10 cellular contexts compared by ENCODE assay signal in the genomic region with DNA sequence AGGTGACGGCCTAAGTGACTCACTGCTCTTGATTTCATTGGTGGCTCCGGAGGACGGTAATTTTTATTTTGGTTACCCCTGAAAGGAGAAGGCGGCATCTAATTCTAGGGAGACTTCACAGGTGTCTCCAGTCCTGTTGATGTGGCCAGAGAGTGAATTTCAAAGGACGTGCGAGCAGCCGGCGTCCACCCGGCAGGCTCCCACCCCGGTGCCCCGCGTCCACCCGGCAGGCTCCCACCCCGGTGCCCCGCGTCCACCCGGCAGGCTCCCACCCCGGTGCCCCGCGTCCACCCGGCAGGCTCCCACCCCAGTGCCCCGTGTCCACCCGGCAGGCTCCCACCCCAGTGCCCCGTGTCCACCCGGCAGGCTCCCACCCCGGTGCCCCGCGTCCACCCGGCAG. TPM values are rescaled to one million over a fixed set of nuclear protein-coding genes. Genes with fewer than 3 reads are reported as not detected.
A peak's percentile ranks its signal among the peaks of the same experiment; 100 is the strongest.
DNase-seq lines count a peak whose midpoint lies in the region; TF ChIP-seq lines count a peak whose summit lies in the region.
"Not testable (repeated sequence)": the region's sequence is repeated elsewhere in the genome, so short reads cannot be mapped to it uniquely, and the experiment has no call there.
"Had no signal": no experiment of that assay in that cellular context is flagged by ENCODE, and none has a peak within 500 bp of the region (broad histone marks: within the 10 kb centered on the region; RNA-seq: fewer than 3 reads in every experiment).

No MANE protein-coding gene starts in this region.

- not testable (repeated sequence) for H2AFZ ChIP-seq in trophoblast cell (ENCODE audit: insufficient read depth, low read length, poor library complexity)

- H3K27me3 ChIP-seq in Caco-2 (replicated peaks; ENCODE audit: control insufficient read depth, insufficient read depth, low read length); adipocyte (replicated peaks; ENCODE audit: control insufficient read depth, insufficient read depth, low read length); left ventricle myocardium inferior (ENCODE audit: low read depth); trophoblast cell (ENCODE audit: insufficient read depth, low read length); uterus: not testable (repeated sequence)
- H3K27me3 ChIP-seq in stomach = peaks cover 0 to 40% (median 17%) of the 10 kb centered on the region in 3 donors

- CTCF ChIA-PET in Caco-2 (lab: Charles Lee) = interaction anchor here (1.4 kb wide), 1 partner anchor 99 kb away, joined by 8 read pairs; no protein-coding TSS in a partner anchor

- H3K4ac ChIP-seq in trophoblast cell (ENCODE audit: low read depth, low read length) = peak overlapping the region; percentile 43

- H3K9ac ChIP-seq in adipocyte (ENCODE audit: low read length) = peak overlapping the region; percentile 72
- not testable (repeated sequence) for H3K9ac ChIP-seq in trophoblast cell (ENCODE audit: low read length)

- H3K79me1 ChIP-seq in trophoblast cell (ENCODE audit: low read length) = peaks cover 29% of the 10 kb centered on the region

- TF ChIP-seq EP300 in stomach (IDR thresholded peaks at IDR 0.05) = not testable (repeated sequence)

- H3K4me1 ChIP-seq in Caco-2 (peaks cover 64% of the 10 kb centered on the region), adipocyte (ENCODE audit: control insufficient read depth, insufficient read depth, low read length) (peaks cover 60% of the 10 kb centered on the region), left ventricle myocardium inferior (peaks cover 96% of the 10 kb centered on the region), mesodermal cell (ENCODE audit: control insufficient read depth, insufficient read depth, low read length, poor library complexity, severe bottlenecking) (peaks cover 66% of the 10 kb centered on the region), trophoblast cell (ENCODE audit: control insufficient read depth in 1 of 2, insufficient read depth in 2 of 2, low read length in 2 of 2) (peaks cover 36 to 48% of the 10 kb centered on the region in 2 experiments), stomach (peaks cover 24 to 83% (median 58%) of the 10 kb centered on the region in 4 donors), uterus (peaks cover 0 to 17% of the 10 kb centered on the region in 2 donors)

- H2BK120ac ChIP-seq in trophoblast cell (ENCODE audit: insufficient read depth, low read length, poor library complexity) = peak overlapping the region; percentile 5

- H4K12ac ChIP-seq in trophoblast cell (ENCODE audit: low read depth, low read length) = not testable (repeated sequence)

- H3K79me2 ChIP-seq in trophoblast cell (ENCODE audit: control insufficient read depth, insufficient read depth, low read length, poor library complexity) = peaks cover 24% of the 10 kb centered on the region

- H3K4me3 Mint-ChIP-seq in Caco-2 (ENCODE audit: unreplicated experiment) = peak overlapping the region; percentile 3
- peak overlapping the region; percentile 77 for H3K4me3 Mint-ChIP-seq in endothelial cell (ENCODE audit: unreplicated experiment)

- H3K27ac Mint-ChIP-seq in Caco-2 (ENCODE audit: unreplicated experiment) = peak overlapping the region; percentile 76
- H3K27ac Mint-ChIP-seq in endothelial cell (ENCODE audit: unreplicated experiment) = not testable (repeated sequence)

- not testable (repeated sequence) for H4K8ac ChIP-seq in trophoblast cell (ENCODE audit: low read depth, low read length)

- peak overlapping the region; percentile 41 for H2BK5ac ChIP-seq in trophoblast cell (ENCODE audit: low read depth, low read length, poor library complexity)

- H3K36me3 Mint-ChIP-seq in Caco-2 (ENCODE audit: insufficient read depth, unreplicated experiment) (peaks cover 12% of the 10 kb centered on the region), endothelial cell (ENCODE audit: low read depth, unreplicated experiment) (peaks cover 70% of the 10 kb centered on the region)

- peak overlapping the region; percentile 97 for H3K27ac ChIP-seq in left ventricle myocardium inferior (replicated peaks)
- H3K27ac ChIP-seq in mesodermal cell (ENCODE audit: low read depth, low read length, severe bottlenecking) = peak overlapping the region; percentile 87
- H3K27ac ChIP-seq in trophoblast cell (ENCODE audit: low read depth, low read length) = peak overlapping the region; percentile 61
- peak overlapping the region in 4 of 5 donors; percentile 92 to 97 (median 94) for H3K27ac ChIP-seq in stomach
- peak overlapping the region; percentile 99 to 100 for H3K27ac ChIP-seq in uterus

- WGBS in mesodermal cell (ENCODE audit: insufficient coverage in 2 of 2), 2 experiments = 90 to 96% methylated on average over 4 to 19 of the region's 29 CpGs
- no CpG with 5 or more reads among the region's 29 CpGs for WGBS in trophoblast cell (ENCODE audit: extremely low coverage, insufficient coverage, insufficient read length)
- WGBS in stomach, 5 donors = 82 to 94% (median 88%) methylated on average over 11 to 22 of the region's 29 CpGs

- H3K14ac ChIP-seq in trophoblast cell (ENCODE audit: low read length) = not testable (repeated sequence)

- not testable (repeated sequence) for H3K4me3 ChIP-seq in Caco-2 (ENCODE audit: low read depth, low read length); mesodermal cell (ENCODE audit: extremely low read depth, insufficient read depth, low read length, poor library complexity, severe bottlenecking); trophoblast cell (ENCODE audit: low read depth, low read length); uterus
- peak overlapping the region; percentile 92 for H3K4me3 ChIP-seq in adipocyte (ENCODE audit: low read length)
- peak overlapping the region; percentile 83 for H3K4me3 ChIP-seq in left ventricle myocardium inferior
- H3K4me3 ChIP-seq in stomach = peak overlapping the region in 1 of 4 donors; percentile 3

- intact Hi-C loops in Caco-2 (cut with micrococcal nuclease; ENCODE audit: unreplicated experiment) = loop anchor here (10.0 kb wide), 1 partner anchor 602 kb away; a partner anchor contains a TSS
- intact Hi-C loops in left ventricle myocardium inferior (cut with micrococcal nuclease); stomach (cut with DNase I; ENCODE audit: low total_unique reads); uterus (cut with DNase I; ENCODE audit: low total_unique reads): not testable (repeated sequence)

- not testable (repeated sequence) for TF ChIP-seq POLR2A in stomach (IDR thresholded peaks at IDR 0.05); uterus (IDR thresholded peaks at IDR 0.05)

- peak overlapping the region; percentile 45 for H2BK12ac ChIP-seq in trophoblast cell (ENCODE audit: low read length)

- BruUV-seq in Caco-2 (replicated peaks; lab: Mats Ljungman, UMichigan) = not testable (repeated sequence)

- not testable (repeated sequence) for H3K27me3 Mint-ChIP-seq in Caco-2 (ENCODE audit: insufficient read depth, unreplicated experiment)
- H3K27me3 Mint-ChIP-seq in endothelial cell (ENCODE audit: unreplicated experiment) = peaks cover 24% of the 10 kb centered on the region

- not testable (repeated sequence) for DNase-seq in Caco-2; adipocyte (ENCODE audit: low read depth); endothelial cell (ENCODE audit: low spot score); left ventricle myocardium inferior; trophoblast cell; stomach; uterus

- not testable (repeated sequence) for H3K23ac ChIP-seq in trophoblast cell (ENCODE audit: low read length)

- peak overlapping the region; percentile 38 for H4K91ac ChIP-seq in trophoblast cell (ENCODE audit: low read depth, low read length)

- not testable (repeated sequence) for H3K36me3 ChIP-seq in Caco-2 (ENCODE audit: control insufficient read depth, insufficient read depth, low read length); uterus
- peaks cover 51% of the 10 kb centered on the region for H3K36me3 ChIP-seq in adipocyte (ENCODE audit: control insufficient read depth, insufficient read depth, low read length, severe bottlenecking)
- H3K36me3 ChIP-seq in left ventricle myocardium inferior = peaks cover 12% of the 10 kb centered on the region
- H3K36me3 ChIP-seq in mesodermal cell (ENCODE audit: control insufficient read depth, insufficient read depth, low read length) = peaks cover 87% of the 10 kb centered on the region
- peaks cover 40 to 54% of the 10 kb centered on the region in 2 experiments for H3K36me3 ChIP-seq in trophoblast cell (ENCODE audit: control insufficient read depth in 1 of 2, insufficient read depth in 2 of 2, low read length in 2 of 2)
- peaks cover 0 to 33% (median 9%) of the 10 kb centered on the region in 4 donors for H3K36me3 ChIP-seq in stomach

- not testable (repeated sequence) for H3K4me2 ChIP-seq in trophoblast cell (ENCODE audit: low read length)

- not testable (repeated sequence) for H2AK5ac ChIP-seq in trophoblast cell (ENCODE audit: low read length)

- H3K9me3 Mint-ChIP-seq in Caco-2 (ENCODE audit: unreplicated experiment); endothelial cell (ENCODE audit: unreplicated experiment): not testable (repeated sequence)

- POLR2A ChIA-PET in Caco-2 (lab: Charles Lee) = not testable (repeated sequence)

- peaks cover 34% of the 10 kb centered on the region for H3K4me1 Mint-ChIP-seq in Caco-2 (ENCODE audit: low read depth, unreplicated experiment)
- peaks cover 82% of the 10 kb centered on the region for H3K4me1 Mint-ChIP-seq in endothelial cell (ENCODE audit: unreplicated experiment)

- not testable (repeated sequence) for TF ChIP-seq CTCF in Caco-2 (IDR thresholded peaks at IDR 0.05; ENCODE audit: insufficient read depth in 1 of 2, low read depth in 1 of 2, low read length in 1 of 2, severe bottlenecking in 1 of 2, unreplicated experiment in 1 of 2); endothelial cell (IDR thresholded peaks at IDR 0.05; ENCODE audit: unreplicated experiment); left ventricle myocardium inferior (IDR thresholded peaks at IDR 0.05; ENCODE audit: borderline replicate concordance); stomach (IDR thresholded peaks at IDR 0.05); uterus (IDR thresholded peaks at IDR 0.05)

- not testable (repeated sequence) for H3K18ac ChIP-seq in trophoblast cell (ENCODE audit: low read length)

- H3K9me3 ChIP-seq in Caco-2; adipocyte (ENCODE audit: control insufficient read depth, low read length); left ventricle myocardium inferior (replicated peaks); mesodermal cell (ENCODE audit: control insufficient read depth, low read length); trophoblast cell (ENCODE audit: insufficient read depth, low read depth, low read length); stomach; uterus: not testable (repeated sequence)

RNA-seq across cellular contexts. Expression of a gene that starts 6.2 kb away (rescaled TPM):
- 17.1 and 19.2 TPM in 2 replicates for total RNA-seq in Caco-2 (2022)
- total RNA-seq in endothelial cell (ENCODE audit: unreplicated experiment) = 1,556 TPM
- total RNA-seq in left ventricle myocardium inferior = 117 TPM
- 583 TPM for polyA plus RNA-seq in mesodermal cell (2013, experiment 1 of 2)
- polyA plus RNA-seq in mesodermal cell (2013, experiment 2 of 2) = 545 TPM
- 769 and 825 TPM in 2 replicates for polyA plus RNA-seq in trophoblast cell (2013)
- 100 to 1,000 TPM; 134 to 531 (median 366) TPM for total RNA-seq in stomach
- 10 to 100 TPM; 24.0 to 96.6 (median 38.4) TPM for polyA plus RNA-seq in stomach
- 100 to 1,000 TPM; 157 to 606 (median 284) TPM for total RNA-seq in uterus
- total RNA-seq: CD4-positive, alpha-beta T cell had no signal
- polyA plus RNA-seq: IgD-negative memory B cell had no signal

RNA-seq across cellular contexts. Expression of a gene that starts 6.3 kb away (rescaled TPM):
- 4.5 and 4.8 TPM in 2 replicates for total RNA-seq in Caco-2 (2022)
- 2,720 TPM for total RNA-seq in endothelial cell (ENCODE audit: unreplicated experiment)
- 120 TPM for total RNA-seq in left ventricle myocardium inferior
- polyA plus RNA-seq in mesodermal cell (2013, experiment 1 of 2) = 570 TPM
- 588 TPM for polyA plus RNA-seq in mesodermal cell (2013, experiment 2 of 2)
- polyA plus RNA-seq in trophoblast cell (2013) = 445 and 497 TPM in 2 replicates
- total RNA-seq in stomach = 100 to 1,000 TPM; 132 to 798 (median 175) TPM
- polyA plus RNA-seq in stomach = 10 to 100 TPM; 18.8 to 59.0 (median 30.6) TPM
- total RNA-seq in uterus = 100 to 1,000 TPM; 164 to 737 (median 209) TPM
- polyA plus RNA-seq: IgD-negative memory B cell had no signal

Comparison
In these comparisons a context has a peak if more than half of its experiments do, and no peak if none do; other contexts are left out.
1. RNA of a gene that starts 6.3 kb away (total RNA-seq): 2,720 TPM in endothelial cell (single experiment), 164 to 737 TPM in uterus, 132 to 798 TPM in stomach and 120 TPM in left ventricle myocardium inferior (single experiment); 4.5 to 4.8 TPM in Caco-2; every median in the first group is over 10 times any median in the second.
2. Peak in every context shown above with its lines, with median percentiles within 50 percentile points of each other: H3K27ac ChIP-seq.